In genomic region chr17:47204722-47205418, GRCh38 we compare ENCODE assay signal across 8 cellular contexts. TPM values are rescaled to one million over a fixed set of nuclear protein-coding genes. Genes with fewer than 3 reads are reported as not detected.
DNase-seq lines count a peak whose midpoint lies in the region; ATAC-seq and TF ChIP-seq lines count a peak whose summit lies in the region.

No MANE protein-coding gene starts in this region.

- peak overlapping the region; percentile 63 for H3K4me3 Mint-ChIP-seq in activated CD4-positive, alpha-beta T cell treated with anti-CD3 and anti-CD28 coated beads, Interleukin-2, amount 10 ng/mL, durations not matched to agents 24 days and 14 days

- H3K36me3 ChIP-seq in parathyroid adenoma (ENCODE audit: control insufficient read depth, insufficient read depth, low read length): no peaks in the 10 kb centered on the region

- DNase-seq in Ammon's horn (ENCODE audit: low spot score) (peak; percentile 75), fibroblast of peridontal ligament (ENCODE audit: extremely low read depth) (peak; percentile 82), NCI-H345 (lab: John Stamatoyannopoulos, UW) (no peak), 8988T (no peak)
- peak; percentile 80 for DNase-seq in activated CD4-positive, alpha-beta T cell treated with anti-CD3 and anti-CD28 coated beads, Interleukin-2, amount 10 ng/mL, durations not matched to agents 24 days and 14 days

- H3K4me1 ChIP-seq in parathyroid adenoma: peaks cover 18% of the 10 kb centered on the region

- peak overlapping the region; percentile 61 for H3K27ac ChIP-seq in parathyroid adenoma

- H3K27me3 Mint-ChIP-seq in activated CD4-positive, alpha-beta T cell treated with anti-CD3 and anti-CD28 coated beads, Interleukin-2, amount 10 ng/mL, durations not matched to agents 24 days and 14 days: no peaks in the 10 kb centered on the region

- H3K4me1 Mint-ChIP-seq in activated CD4-positive, alpha-beta T cell treated with anti-CD3 and anti-CD28 coated beads, Interleukin-2, amount 10 ng/mL, durations not matched to agents 24 days and 14 days: peaks cover 51% of the 10 kb centered on the region

- intact Hi-C loops in activated CD4-positive, alpha-beta T cell treated with anti-CD3 and anti-CD28 coated beads, Interleukin-2, amount 10 ng/mL, durations not matched to agents 24 days and 14 days (cut with micrococcal nuclease): loop anchor here (1.0 kb wide), 1 partner anchor 16 kb away; the partner anchor contains the start of gene CDC27

- H3K4me3 ChIP-seq in parathyroid adenoma (ENCODE audit: low read depth, low read length): peak overlapping the region; percentile 2

- no peak overlapping the region for H3K9ac ChIP-seq in parathyroid adenoma

- H3K9me3 ChIP-seq in parathyroid adenoma (ENCODE audit: control insufficient read depth, low read length): no peaks in the 10 kb centered on the region

- no peaks in the 10 kb centered on the region for H3K27me3 ChIP-seq in parathyroid adenoma (ENCODE audit: control insufficient read depth, insufficient read depth, low read length)

- ATAC-seq in GM19023 (IDR thresholded peaks at IDR 0.05; ENCODE audit: unreplicated experiment): peak; percentile 54
- ATAC-seq in HG03521 (IDR thresholded peaks at IDR 0.05; ENCODE audit: unreplicated experiment): peak; percentile 43

- TF ChIP-seq CTCF in parathyroid adenoma (IDR thresholded peaks at IDR 0.05): no peak

- peak overlapping the region; percentile 55 for H3K4me2 ChIP-seq in parathyroid adenoma (ENCODE audit: low read length)

- H3K79me2 ChIP-seq in parathyroid adenoma: no peaks in the 10 kb centered on the region

- peak overlapping the region; percentile 77 for H2AFZ ChIP-seq in parathyroid adenoma

- H3K36me3 Mint-ChIP-seq in activated CD4-positive, alpha-beta T cell treated with anti-CD3 and anti-CD28 coated beads, Interleukin-2, amount 10 ng/mL, durations not matched to agents 24 days and 14 days (ENCODE audit: low read depth): no peaks in the 10 kb centered on the region

- peak overlapping the region; percentile 88 for H3K27ac Mint-ChIP-seq in activated CD4-positive, alpha-beta T cell treated with anti-CD3 and anti-CD28 coated beads, Interleukin-2, amount 10 ng/mL, durations not matched to agents 24 days and 14 days

- no peaks in the 10 kb centered on the region for H3K9me3 Mint-ChIP-seq in activated CD4-positive, alpha-beta T cell treated with anti-CD3 and anti-CD28 coated beads, Interleukin-2, amount 10 ng/mL, durations not matched to agents 24 days and 14 days

RNA-seq across cellular contexts. Expression of gene MYL4, which starts 4.3 kb away (rescaled TPM):
- not detected in 2 replicates for total RNA-seq in activated CD4-positive, alpha-beta T cell treated with anti-CD3 and anti-CD28 coated beads, Interleukin-2, amount 10 ng/mL, durations not matched to agents 24 days and 14 days

RNA-seq across cellular contexts. Expression of gene CDC27, which starts 15.8 kb away (rescaled TPM):
- total RNA-seq in activated CD4-positive, alpha-beta T cell treated with anti-CD3 and anti-CD28 coated beads, Interleukin-2, amount 10 ng/mL, durations not matched to agents 24 days and 14 days: 95.4 and 101 TPM in 2 replicates

RNA-seq across cellular contexts. Expression of gene ITGB3, which starts 48.8 kb away (rescaled TPM):
- not detected in 2 replicates for total RNA-seq in activated CD4-positive, alpha-beta T cell treated with anti-CD3 and anti-CD28 coated beads, Interleukin-2, amount 10 ng/mL, durations not matched to agents 24 days and 14 days

Comparison
In these comparisons a context has a peak if more than half of its experiments do, and no peak if none do; other contexts are left out.
1. DNase-seq: peak in Ammon's horn (single experiment), activated CD4-positive, alpha-beta T cell treated with anti-CD3 and anti-CD28 coated beads, Interleukin-2, amount 10 ng/mL, durations not matched to agents 24 days and 14 days (single experiment) and fibroblast of peridontal ligament (single experiment); none in NCI-H345 (single experiment) and 8988T (single experiment).